ENCODE assay signal across 1 cellular context in the genomic region with DNA sequence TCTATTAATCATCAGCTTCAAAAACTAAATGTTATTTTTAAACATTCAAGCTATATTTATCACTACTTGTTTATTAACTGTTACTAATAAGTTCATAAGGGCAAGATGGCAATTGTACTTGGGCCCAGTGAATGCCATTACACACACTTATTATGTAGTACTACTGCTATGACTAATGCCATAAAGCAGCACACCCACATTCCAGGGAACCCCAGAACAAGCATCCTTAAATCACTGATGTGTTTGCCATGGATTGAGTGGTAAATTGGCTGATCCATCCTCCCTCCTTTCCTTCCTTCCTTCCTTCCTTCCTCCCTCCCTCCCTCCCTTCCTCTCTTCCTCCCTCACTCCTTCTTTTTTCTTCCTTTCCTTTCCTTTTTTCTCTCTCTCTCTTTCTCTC.
TF ChIP-seq lines count a peak whose summit lies in the region.

No MANE protein-coding gene starts in this region.

TF ChIP-seq in HCT116, 20 proteins besides CTCF, POLR2A, EP300 and RAD21 (continued from another document):
- TF ChIP-seq SP1 (IDR thresholded peaks at IDR 0.05; ENCODE audit: low read depth) (no peak), FOSL1 (IDR thresholded peaks at IDR 0.05; ENCODE audit: low read depth) (no peak), SIN3A (IDR thresholded peaks at IDR 0.05; ENCODE audit: low read depth) (no peak), JUND (IDR thresholded peaks at IDR 0.05) (no peak), TCF7L2 (IDR thresholded peaks at IDR 0.05; ENCODE audit: borderline replicate concordance, extremely low read depth, insufficient read depth, insufficient read length) (no peak), EZH2 (IDR thresholded peaks at IDR 0.05) (no peak), ELF1 (IDR thresholded peaks at IDR 0.05; ENCODE audit: borderline replicate concordance, low read depth) (no peak)
TF ChIP-seq in HCT116: peak in this region for 0.
